Comparison of ENCODE assay signal across 24 cellular contexts in genomic region chr4:123093247-123093646, GRCh38.
DNase-seq lines count a peak whose midpoint lies in the region; ATAC-seq, FAIRE-seq and TF ChIP-seq lines count a peak whose summit lies in the region.
"Had no signal": no experiment of that assay in that cellular context is flagged by ENCODE, and none has a peak within 500 bp of the region (broad histone marks: within the 10 kb centered on the region; RNA-seq: fewer than 3 reads in every experiment).

No MANE protein-coding gene starts in this region.

- FAIRE-seq in HepG2 (lab: Jason Lieb, UNC) = no peak
- FAIRE-seq: GM18507 had no signal

- no peak overlapping the region for H2AFZ ChIP-seq in HepG2 (ENCODE audit: low read length)
- H2AFZ ChIP-seq in OCI-LY1 (ENCODE audit: low read length) = no peak overlapping the region

- H3K4me3 ChIP-seq in HepG2 (replicated peaks in 1 of 3; ENCODE audit: insufficient read depth in 1 of 3, low read depth in 2 of 3, low read length in 3 of 3) (no peak overlapping the region), right lobe of liver (no peak overlapping the region), OCI-LY1 (ENCODE audit: low read depth, low read length, poor library complexity, severe bottlenecking) (no peak overlapping the region), suprapubic skin (no peak overlapping the region)
- H3K4me3 ChIP-seq: heart right ventricle, lower lobe of right lung, thoracic aorta had no signal

- H3K4me2 ChIP-seq in HepG2 (ENCODE audit: low read depth, low read length) (no peak overlapping the region), OCI-LY1 (ENCODE audit: low read length) (no peak overlapping the region)
- H3K4me2 ChIP-seq: SK-N-SH had no signal

- 98% methylated on average over 3 of the region's 3 CpGs for WGBS in HepG2 (ENCODE audit: low lambda C conversion rate)
- WGBS in right lobe of liver (ENCODE audit: insufficient coverage, low coverage, low lambda C conversion rate, missing lambda C conversion rate) = 83% methylated on average over 3 of the region's 3 CpGs
- 88% methylated on average over 3 of the region's 3 CpGs for whole genome bisulfite sequencing in suprapubic skin

- POLR2A ChIA-PET in HepG2 (lab: Yijun Ruan, JAX) = no interaction called here

- intact Hi-C loops in HepG2 (cut with micrococcal nuclease; ENCODE audit: unreplicated experiment) (no loop called here), right lobe of liver (cut with DNase I) (no loop called here)

- no peaks in the 10 kb centered on the region for H3F3A ChIP-seq in OCI-LY1 (ENCODE audit: insufficient read depth, low read length)

- no peaks in the 10 kb centered on the region for H3K27me3 ChIP-seq in HepG2 (ENCODE audit: control insufficient read depth in 1 of 2, insufficient read depth in 2 of 2, low read length in 2 of 2)
- no peaks in the 10 kb centered on the region for H3K27me3 ChIP-seq in right lobe of liver
- no peaks in the 10 kb centered on the region for H3K27me3 ChIP-seq in OCI-LY1 (ENCODE audit: insufficient read depth, low read length)
- H3K27me3 ChIP-seq in suprapubic skin = no peaks in the 10 kb centered on the region
- H3K27me3 ChIP-seq: heart right ventricle had no signal

- H3K36me3 ChIP-seq in HepG2 (replicated peaks in 1 of 2; ENCODE audit: control insufficient read depth in 1 of 2, insufficient read depth in 2 of 2, low read length in 2 of 2) (peaks cover 4 to 7% of the 10 kb centered on the region in 2 experiments; a peak in 4 of 5 replicates), right lobe of liver (no peaks in the 10 kb centered on the region), OCI-LY1 (ENCODE audit: insufficient read depth, low read length) (peaks cover 8% of the 10 kb centered on the region; the same call in 1 of the 2 replicates), suprapubic skin (peaks cover 10% of the 10 kb centered on the region)

- H3K9ac ChIP-seq in HepG2 (ENCODE audit: insufficient read depth, low read depth, low read length) = no peak overlapping the region
- H3K9ac ChIP-seq in OCI-LY1 (ENCODE audit: low read length) = no peak overlapping the region
- H3K9ac ChIP-seq: SK-N-SH had no signal

- H3K4me1 ChIP-seq in HepG2 (ENCODE audit: insufficient read depth, low read length) = no peaks in the 10 kb centered on the region
- no peaks in the 10 kb centered on the region for H3K4me1 ChIP-seq in right lobe of liver
- H3K4me1 ChIP-seq in OCI-LY1 (ENCODE audit: insufficient read depth, low read length, severe bottlenecking) = no peaks in the 10 kb centered on the region
- H3K4me1 ChIP-seq in suprapubic skin = no peaks in the 10 kb centered on the region
- H3K4me1 ChIP-seq: heart right ventricle, lower lobe of right lung had no signal

- H3K27ac ChIP-seq in HepG2 (ENCODE audit: extremely low read length, insufficient read depth, low read length) (no peak overlapping the region), right lobe of liver (no peak overlapping the region), OCI-LY1 (ENCODE audit: low read depth, low read length, poor library complexity, severe bottlenecking) (no peak overlapping the region), suprapubic skin (no peak overlapping the region)
- H3K27ac ChIP-seq: heart right ventricle, lower lobe of right lung, thoracic aorta had no signal

- in situ Hi-C loops in HepG2 (cut with HindIII; ENCODE audit: extremely low pct_ligation_motif_present, low pct_unique_long_range_greater_than_20kb) = loop anchor here (10.0 kb wide), 1 partner anchor 1172 kb away; no protein-coding TSS in a partner anchor

- no peaks in the 10 kb centered on the region for H3K9me2 ChIP-seq in OCI-LY1 (ENCODE audit: low read depth, low read length)
- H3K9me2 ChIP-seq: SK-N-SH had no signal

- H4K20me1 ChIP-seq in HepG2 (ENCODE audit: insufficient read depth, low read length) = no peaks in the 10 kb centered on the region
- H4K20me1 ChIP-seq in OCI-LY1 (ENCODE audit: insufficient read depth, low read length) = no peaks in the 10 kb centered on the region

- peak; percentile 2 for DNase-seq in HepG2 (ENCODE audit: low spot score)
- DNase-seq in right lobe of liver = no peak
- DNase-seq in cerebellum (ENCODE audit: low spot score) = peak; percentile 10
- DNase-seq in stimulated activated CD4-positive, alpha-beta T cell treated with anti-CD3 and anti-CD28 coated beads, Interleukin-2, amount 100 ng/mL, for 24 hours = no peak
- DNase-seq in suprapubic skin (ENCODE audit: low spot score in 2 of 2) = no peak
- no peak for DNase-seq in midbrain (lab: John Stamatoyannopoulos, UW)
- DNase-seq: activated CD4-positive, alpha-beta T cell treated with anti-CD3 and anti-CD28 coated beads for 1 hour; activated gamma-delta T cell; amniotic stem cell; CD4-positive, alpha-beta T cell; DMS79 treated with DMSO at 0.1 percent for 48 hours; effector memory CD8-positive, alpha-beta T cell; heart right ventricle; immature natural killer cell; lower lobe of right lung; NCI-H1436; NCI-H2171 treated with DMSO at 0.1 percent for 48 hours; NCI-H748 treated with DMSO at 0.1 percent for 48 hours; SK-N-SH; T-helper 9 cell had no signal

- TF ChIP-seq EP300 in HepG2 (IDR thresholded peaks at IDR 0.05; ENCODE audit: low read depth in 2 of 2, low read length in 2 of 2) (no peak), HepG2 (CRISPR knock-in tag; IDR thresholded peaks at IDR 0.05; ENCODE audit: borderline replicate concordance) (no peak), suprapubic skin (IDR thresholded peaks at IDR 0.05) (no peak)

- no TSS peak for BruUV-seq in HepG2 (replicated peaks; lab: Mats Ljungman, UMichigan)

- CTCF ChIA-PET in HepG2 (lab: Yijun Ruan, JAX; ENCODE audit: low intra/inter-chr PET ratio, low total read pairs) = no interaction called here

- no peaks in the 10 kb centered on the region for H3K9me3 ChIP-seq in HepG2 (ENCODE audit: low read length)
- no peaks in the 10 kb centered on the region for H3K9me3 ChIP-seq in right lobe of liver
- no peaks in the 10 kb centered on the region for H3K9me3 ChIP-seq in OCI-LY1 (ENCODE audit: low read length)
- peaks cover 4% of the 10 kb centered on the region for H3K9me3 ChIP-seq in suprapubic skin
- H3K9me3 ChIP-seq: lower lobe of right lung, SK-N-SH, thoracic aorta had no signal

- TF ChIP-seq CTCF in HepG2 (CRISPR knock-in tag; IDR thresholded peaks at IDR 0.05) (peak; percentile 32), right lobe of liver (IDR thresholded peaks at IDR 0.05) (no peak), OCI-LY1 (IDR thresholded peaks at IDR 0.05; ENCODE audit: low read length) (peak; percentile 29; the same call in 1 of the 2 replicates), suprapubic skin (IDR thresholded peaks at IDR 0.05) (no peak)

- no peak for TF ChIP-seq RAD21 in HepG2 (CRISPR knock-in tag; IDR thresholded peaks at IDR 0.05)

- no peak for TF ChIP-seq POLR2A in HepG2 (IDR thresholded peaks at IDR 0.05; ENCODE audit: insufficient read depth in 1 of 2, low read depth in 2 of 2, low read length in 2 of 2)
- no peak for TF ChIP-seq POLR2A in right lobe of liver (IDR thresholded peaks at IDR 0.05)
- no peak for TF ChIP-seq POLR2A in suprapubic skin (IDR thresholded peaks at IDR 0.05)

- no peak; the same call in 2 of the 3 replicates for ATAC-seq in HepG2
- no peak for ATAC-seq in right lobe of liver
- no peak for ATAC-seq in HG02759 (IDR thresholded peaks at IDR 0.05; ENCODE audit: unreplicated experiment)
- ATAC-seq: effector memory CD8-positive, alpha-beta T cell; heart right ventricle; lower lobe of right lung had no signal

- H3K79me2 ChIP-seq in HepG2 (ENCODE audit: insufficient read depth, low read length) (no peaks in the 10 kb centered on the region), OCI-LY1 (ENCODE audit: insufficient read depth, low read length) (no peaks in the 10 kb centered on the region)

TF ChIP-seq in HepG2, 621 proteins besides CTCF, POLR2A, EP300 and RAD21:
- peak; percentile 23; the same call in 1 of the 2 replicates for TF ChIP-seq STAG1 (CRISPR knock-in tag; IDR thresholded peaks at IDR 0.05)
- TF ChIP-seq NR2F2 (IDR thresholded peaks at IDR 0.05; ENCODE audit: borderline replicate concordance, low read depth) = no peak
TF ChIP-seq in HepG2: peak in this region for 1.

Comparison
In these comparisons a context has a peak if more than half of its experiments do, and no peak if none do; other contexts are left out.
1. DNase-seq: peak in HepG2 (single experiment) and cerebellum (single experiment); none in right lobe of liver (0 of 3), stimulated activated CD4-positive, alpha-beta T cell treated with anti-CD3 and anti-CD28 coated beads, Interleukin-2, amount 100 ng/mL, for 24 hours (0 of 2), suprapubic skin (0 of 2) and midbrain (single experiment).
2. CTCF ChIP-seq: peak in HepG2 (single experiment) and OCI-LY1 (single experiment); none in right lobe of liver (0 of 4) and suprapubic skin (0 of 2).